In genomic region chr11:2571598-2572281, GRCh38 we compare ENCODE assay signal across 20 cellular contexts.
DNase-seq lines count a peak whose midpoint lies in the region; ATAC-seq and TF ChIP-seq lines count a peak whose summit lies in the region.
"Had no signal": no experiment of that assay in that cellular context is flagged by ENCODE, and none has a peak within 500 bp of the region (broad histone marks: within the 10 kb centered on the region; RNA-seq: fewer than 3 reads in every experiment).

No MANE protein-coding gene starts in this region.

- H3K36me3 ChIP-seq in left ventricle myocardium inferior (peaks cover 6% of the 10 kb centered on the region), lower lobe of right lung (no peaks in the 10 kb centered on the region), sigmoid colon (no peaks in the 10 kb centered on the region), colonic mucosa (no peaks in the 10 kb centered on the region)

- H3K9me3 ChIP-seq in left ventricle myocardium inferior (replicated peaks) (no peaks in the 10 kb centered on the region), lower lobe of right lung (no peaks in the 10 kb centered on the region), sigmoid colon (no peaks in the 10 kb centered on the region), colonic mucosa (no peaks in the 10 kb centered on the region)

- H3K4me3 ChIP-seq in left ventricle myocardium inferior (no peak overlapping the region), lower lobe of right lung (no peak overlapping the region), sigmoid colon (no peak overlapping the region), colonic mucosa (no peak overlapping the region), coronary artery (no peak overlapping the region)

- H3K27ac ChIP-seq in left ventricle myocardium inferior (replicated peaks) (no peak overlapping the region), lower lobe of right lung (no peak overlapping the region), sigmoid colon (no peak overlapping the region), colonic mucosa (no peak overlapping the region), coronary artery (no peak overlapping the region)
- H3K27ac ChIP-seq: KMS-11 had no signal

- no peaks in the 10 kb centered on the region for H3K36me3 Mint-ChIP-seq in chondrocyte (ENCODE audit: low read depth)

- ATAC-seq in Right ventricle myocardium superior (ENCODE audit: poor library complexity) (no peak), lower lobe of right lung (no peak)

- no peak for TF ChIP-seq EP300 in sigmoid colon (IDR thresholded peaks at IDR 0.05)

- no peak for TF ChIP-seq CTCF in left ventricle myocardium inferior (IDR thresholded peaks at IDR 0.05; ENCODE audit: borderline replicate concordance)
- no peak for TF ChIP-seq CTCF in chondrocyte (IDR thresholded peaks at IDR 0.05)
- no peak for TF ChIP-seq CTCF in lower lobe of right lung (IDR thresholded peaks at IDR 0.05)
- no peak for TF ChIP-seq CTCF in sigmoid colon (IDR thresholded peaks at IDR 0.05)
- TF ChIP-seq CTCF in colonic mucosa (IDR thresholded peaks at IDR 0.05) = no peak
- no peak for TF ChIP-seq CTCF in coronary artery (IDR thresholded peaks at IDR 0.05)

- DNase-seq in Right ventricle myocardium superior (peak; percentile 17), left ventricle myocardium inferior (no peak), chondrocyte (ENCODE audit: low spot score) (peak; percentile 77), lower lobe of right lung (peak; percentile 32), sigmoid colon (peak; percentile 57), colonic mucosa (no peak), NOMO-1 treated with dmso at 0.1 percent for 144 hours (lab: John Stamatoyannopoulos, UW; ENCODE audit: unreplicated experiment) (no peak), coronary artery (ENCODE audit: low spot score) (no peak)
- DNase-seq: DMS 273 treated with DMSO at 0.1 percent for 48 hours, DMS79 treated with DMSO at 0.1 percent for 48 hours, IMR-90, NCI-H1092 treated with DMSO at 0.1 percent for 48 hours, NCI-H1436 treated with DMSO at 0.1 percent for 48 hours, NCI-H2029 treated with DMSO at 0.1 percent for 48 hours, NCI-H345, NCI-H524, NCI-H82, OCI-M1, SHP77 treated with DMSO at 0.1 percent for 48 hours had no signal

- TF ChIP-seq POLR2A in sigmoid colon (IDR thresholded peaks at IDR 0.05) = no peak

- H3K9ac ChIP-seq in colonic mucosa (ENCODE audit: low read depth in 2 of 2, low read length in 2 of 2) = no peak overlapping the region
- H3K9ac ChIP-seq: KMS-11 had no signal

- H3K4me3 Mint-ChIP-seq in chondrocyte (ENCODE audit: unreplicated experiment) = no peak overlapping the region

- no peaks in the 10 kb centered on the region for H3K4me1 ChIP-seq in left ventricle myocardium inferior
- H3K4me1 ChIP-seq in lower lobe of right lung = no peaks in the 10 kb centered on the region
- H3K4me1 ChIP-seq in sigmoid colon = no peaks in the 10 kb centered on the region
- peaks cover 9% of the 10 kb centered on the region for H3K4me1 ChIP-seq in colonic mucosa

- no peaks in the 10 kb centered on the region for H3K4me1 Mint-ChIP-seq in chondrocyte (ENCODE audit: low read depth)

- no peaks in the 10 kb centered on the region for H3K27me3 Mint-ChIP-seq in chondrocyte (ENCODE audit: low read depth)

- H3K27me3 ChIP-seq in left ventricle myocardium inferior (ENCODE audit: low read depth) = no peaks in the 10 kb centered on the region
- no peaks in the 10 kb centered on the region for H3K27me3 ChIP-seq in lower lobe of right lung (ENCODE audit: low read depth)
- H3K27me3 ChIP-seq in sigmoid colon = no peaks in the 10 kb centered on the region
- no peaks in the 10 kb centered on the region for H3K27me3 ChIP-seq in colonic mucosa

- no peak overlapping the region for H3K27ac Mint-ChIP-seq in chondrocyte (ENCODE audit: unreplicated experiment)

- intact Hi-C loops in Right ventricle myocardium superior (cut with DNase I) = no loop called here
- intact Hi-C loops in left ventricle myocardium inferior (cut with micrococcal nuclease) = no loop called here
- intact Hi-C loops in lower lobe of right lung (cut with DNase I) = no loop called here
- intact Hi-C loops in sigmoid colon (cut with DNase I) = loop anchor here (10.0 kb wide), 1 partner anchor 227 kb away; no protein-coding TSS in a partner anchor
- intact Hi-C loops in colonic mucosa (cut with DNase I) = no loop called here

- WGBS in sigmoid colon, 2 donors = 96 to 97% methylated on average over 23 of the region's 23 CpGs

- no peaks in the 10 kb centered on the region for H3K9me3 Mint-ChIP-seq in chondrocyte (ENCODE audit: low read depth)

Comparison
In these comparisons a context has a peak if more than half of its experiments do, and no peak if none do; other contexts are left out.
1. DNase-seq: peak in Right ventricle myocardium superior (single experiment), chondrocyte (single experiment), lower lobe of right lung (single experiment) and sigmoid colon (single experiment); none in left ventricle myocardium inferior (single experiment), colonic mucosa (single experiment), NOMO-1 treated with dmso at 0.1 percent for 144 hours (single experiment) and coronary artery (single experiment).